In the genomic region with DNA sequence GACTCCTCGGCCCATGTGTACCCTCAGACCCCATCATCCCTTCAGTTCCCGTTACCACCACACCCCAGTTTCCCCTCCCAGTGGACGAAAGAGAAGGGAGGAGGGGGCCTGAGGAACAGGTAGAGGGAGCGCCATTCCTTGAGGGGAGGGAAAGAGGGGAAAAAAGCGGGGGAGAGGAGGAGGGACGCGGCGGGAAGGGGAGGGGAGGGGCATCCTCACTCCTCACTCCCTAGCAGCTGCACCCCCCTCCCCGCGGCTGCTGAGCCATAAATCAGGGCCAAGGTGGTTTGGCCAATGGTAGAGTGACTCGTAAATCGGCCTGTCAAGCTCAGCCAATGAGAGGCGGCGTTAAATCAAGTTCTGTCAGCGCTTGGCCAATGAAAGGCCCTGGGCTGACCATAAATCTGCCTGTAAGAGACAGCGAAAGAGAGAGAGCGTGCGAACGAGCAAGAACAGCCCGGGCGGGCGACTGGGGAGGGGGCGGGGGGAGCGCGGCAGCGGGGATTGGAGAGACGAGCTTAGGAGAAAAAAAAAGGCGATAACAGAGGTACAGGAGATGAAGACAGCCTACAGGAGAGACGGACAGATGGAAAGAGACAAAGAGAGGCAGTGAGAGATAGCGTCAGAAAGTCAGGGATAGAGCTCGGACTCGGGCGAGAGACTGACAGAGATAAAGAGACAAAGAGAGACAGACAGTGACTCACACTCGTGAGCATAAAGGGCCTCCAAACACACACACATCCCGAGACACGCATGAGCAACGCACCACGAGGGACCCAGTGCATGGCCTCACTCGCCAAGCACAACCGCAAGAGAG, we compare ENCODE assay signal across 8 cellular contexts. TPM values are rescaled to one million over a fixed set of nuclear protein-coding genes. Genes with fewer than 3 reads are reported as not detected.
DNase-seq lines count a peak whose midpoint lies in the region; ATAC-seq and TF ChIP-seq lines count a peak whose summit lies in the region.

No MANE protein-coding gene starts in this region.

- peak overlapping the region; percentile 88 to 92 (median 90) for H3K27ac ChIP-seq in esophagus muscularis mucosa (replicated peaks in 1 of 4)
- H3K27ac ChIP-seq in muscle layer of colon (ENCODE audit: low read depth, low read length) = peak overlapping the region; percentile 79

- no peak for TF ChIP-seq RAD21 in Ishikawa (IDR thresholded peaks at IDR 0.05; ENCODE audit: low read depth)

- peak overlapping the region; percentile 85 for H3K9ac ChIP-seq in muscle layer of colon (ENCODE audit: low read length)

- H3K27me3 ChIP-seq in esophagus muscularis mucosa (no peaks in the 10 kb centered on the region), muscle layer of colon (ENCODE audit: control insufficient read depth in 1 of 2, insufficient read depth in 2 of 2, low read length in 2 of 2) (no peaks in the 10 kb centered on the region)

- intact Hi-C loops in esophagus muscularis mucosa (cut with DNase I) = no loop called here

- H3K36me3 ChIP-seq in esophagus muscularis mucosa (no peaks in the 10 kb centered on the region), muscle layer of colon (ENCODE audit: insufficient read depth, low read length) (no peaks in the 10 kb centered on the region)

- no peaks in the 10 kb centered on the region for H3K9me3 ChIP-seq in esophagus muscularis mucosa
- H3K9me3 ChIP-seq in muscle layer of colon (ENCODE audit: low read length) = no peaks in the 10 kb centered on the region

- no peak for TF ChIP-seq POLR2A in esophagus muscularis mucosa (IDR thresholded peaks at IDR 0.05; ENCODE audit: low read depth)

- H3K4me1 ChIP-seq in esophagus muscularis mucosa (peaks cover 20 to 57% (median 49%) of the 10 kb centered on the region in 4 donors), muscle layer of colon (ENCODE audit: insufficient read depth, low read length) (peaks cover 51% of the 10 kb centered on the region)

- peak; percentile 76; the same call in 1 of the 2 replicates for TF ChIP-seq EP300 in Ishikawa (IDR thresholded peaks at IDR 0.05; ENCODE audit: borderline replicate concordance)
- TF ChIP-seq EP300 in esophagus muscularis mucosa (IDR thresholded peaks at IDR 0.05) = no peak

- under 1% methylated on average over 40 of the region's 40 CpGs for WGBS in esophagus muscularis mucosa

- DNase-seq in DMS153 (lab: John Stamatoyannopoulos, UW) (peak; percentile 99), OCI-M1 (lab: John Stamatoyannopoulos, UW) (peak; percentile 99), activated T-cell treated with anti-CD3 and anti-CD28 coated beads for 48 hours (ENCODE audit: low read depth) (peak; percentile 83), esophagus muscularis mucosa (ENCODE audit: extremely low spot score) (peak; percentile 100)
- peak; percentile 81 for DNase-seq in stimulated activated CD8-positive, alpha-beta memory T cell treated with anti-CD3 and anti-CD28 coated beads, Interleukin-7, amount 100 ng/mL, for 1 hour (ENCODE audit: low read depth in 2 of 2)

- TF ChIP-seq CTCF in esophagus muscularis mucosa (IDR thresholded peaks at IDR 0.05) = no peak

- H3K4me3 ChIP-seq in esophagus muscularis mucosa (peak overlapping the region; percentile 54 to 74 (median 70)), muscle layer of colon (ENCODE audit: low read depth in 1 of 2, low read length in 2 of 2) (peak overlapping the region; percentile 22 to 79)

- peak; percentile 97 for ATAC-seq in GM21619 (IDR thresholded peaks at IDR 0.05; ENCODE audit: unreplicated experiment)

TF ChIP-seq in Ishikawa, 13 proteins besides CTCF, POLR2A, EP300 and RAD21:
- TF ChIP-seq NFIC (IDR thresholded peaks at IDR 0.05) = peak; percentile 71
- peak; percentile 96 for TF ChIP-seq ZBTB7A (IDR thresholded peaks at IDR 0.05; ENCODE audit: low read depth)
- TF ChIP-seq CEBPB (IDR thresholded peaks at IDR 0.05) = no peak; the same call in 1 of the 2 replicates
- peak; percentile 66 for TF ChIP-seq TEAD4 (IDR thresholded peaks at IDR 0.05)
- TF ChIP-seq EGR1 (IDR thresholded peaks at IDR 0.05) = no peak; the same call in 1 of the 2 replicates
- TF ChIP-seq FOXM1 (IDR thresholded peaks at IDR 0.05; ENCODE audit: borderline replicate concordance, low read depth) = peak; percentile 79
- peak; percentile 82 for TF ChIP-seq CREB1 (IDR thresholded peaks at IDR 0.05; ENCODE audit: low read depth)
- peak; percentile 37; the same call in 1 of the 2 replicates for TF ChIP-seq YY1 (IDR thresholded peaks at IDR 0.05; ENCODE audit: low read depth)
- TF ChIP-seq, protein P1, sequence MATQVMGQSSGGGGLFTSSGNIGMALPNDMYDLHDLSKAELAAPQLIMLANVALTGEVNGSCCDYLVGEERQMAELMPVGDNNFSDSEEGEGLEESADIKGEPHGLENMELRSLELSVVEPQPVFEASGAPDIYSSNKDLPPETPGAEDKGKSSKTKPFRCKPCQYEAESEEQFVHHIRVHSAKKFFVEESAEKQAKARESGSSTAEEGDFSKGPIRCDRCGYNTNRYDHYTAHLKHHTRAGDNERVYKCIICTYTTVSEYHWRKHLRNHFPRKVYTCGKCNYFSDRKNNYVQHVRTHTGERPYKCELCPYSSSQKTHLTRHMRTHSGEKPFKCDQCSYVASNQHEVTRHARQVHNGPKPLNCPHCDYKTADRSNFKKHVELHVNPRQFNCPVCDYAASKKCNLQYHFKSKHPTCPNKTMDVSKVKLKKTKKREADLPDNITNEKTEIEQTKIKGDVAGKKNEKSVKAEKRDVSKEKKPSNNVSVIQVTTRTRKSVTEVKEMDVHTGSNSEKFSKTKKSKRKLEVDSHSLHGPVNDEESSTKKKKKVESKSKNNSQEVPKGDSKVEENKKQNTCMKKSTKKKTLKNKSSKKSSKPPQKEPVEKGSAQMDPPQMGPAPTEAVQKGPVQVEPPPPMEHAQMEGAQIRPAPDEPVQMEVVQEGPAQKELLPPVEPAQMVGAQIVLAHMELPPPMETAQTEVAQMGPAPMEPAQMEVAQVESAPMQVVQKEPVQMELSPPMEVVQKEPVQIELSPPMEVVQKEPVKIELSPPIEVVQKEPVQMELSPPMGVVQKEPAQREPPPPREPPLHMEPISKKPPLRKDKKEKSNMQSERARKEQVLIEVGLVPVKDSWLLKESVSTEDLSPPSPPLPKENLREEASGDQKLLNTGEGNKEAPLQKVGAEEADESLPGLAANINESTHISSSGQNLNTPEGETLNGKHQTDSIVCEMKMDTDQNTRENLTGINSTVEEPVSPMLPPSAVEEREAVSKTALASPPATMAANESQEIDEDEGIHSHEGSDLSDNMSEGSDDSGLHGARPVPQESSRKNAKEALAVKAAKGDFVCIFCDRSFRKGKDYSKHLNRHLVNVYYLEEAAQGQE (IDR thresholded peaks at IDR 0.05; ENCODE audit: low read depth) = no peak
- TF ChIP-seq, protein P2, sequence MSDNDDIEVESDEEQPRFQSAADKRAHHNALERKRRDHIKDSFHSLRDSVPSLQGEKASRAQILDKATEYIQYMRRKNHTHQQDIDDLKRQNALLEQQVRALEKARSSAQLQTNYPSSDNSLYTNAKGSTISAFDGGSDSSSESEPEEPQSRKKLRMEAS (IDR thresholded peaks at IDR 0.05) = peak; percentile 86
- TF ChIP-seq TAF1 (IDR thresholded peaks at IDR 0.05; ENCODE audit: low read depth) = peak; percentile 58
- TF ChIP-seq TCF12 (IDR thresholded peaks at IDR 0.05; ENCODE audit: low read depth) = peak; percentile 91
- TF ChIP-seq, protein P3, sequence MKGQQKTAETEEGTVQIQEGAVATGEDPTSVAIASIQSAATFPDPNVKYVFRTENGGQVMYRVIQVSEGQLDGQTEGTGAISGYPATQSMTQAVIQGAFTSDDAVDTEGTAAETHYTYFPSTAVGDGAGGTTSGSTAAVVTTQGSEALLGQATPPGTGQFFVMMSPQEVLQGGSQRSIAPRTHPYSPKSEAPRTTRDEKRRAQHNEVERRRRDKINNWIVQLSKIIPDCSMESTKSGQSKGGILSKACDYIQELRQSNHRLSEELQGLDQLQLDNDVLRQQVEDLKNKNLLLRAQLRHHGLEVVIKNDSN (IDR thresholded peaks at IDR 0.05) = peak; percentile 47; the same call in 1 of the 2 replicates

RNA-seq across cellular contexts. Expression of a gene that starts 5.1 kb away (rescaled TPM):
- under 1 TPM in 1 of 4 donors, not detected in 3; 0.66 TPM for total RNA-seq in esophagus muscularis mucosa

RNA-seq across cellular contexts. Expression of a gene that starts 25.4 kb away (rescaled TPM):
- 10 to 100 TPM; 15.7 to 32.6 (median 19.4) TPM for total RNA-seq in esophagus muscularis mucosa

RNA-seq across cellular contexts. Expression of a gene that starts 34.2 kb away (rescaled TPM):
- 10 to 100 TPM; 41.1 to 61.9 (median 48.5) TPM for total RNA-seq in esophagus muscularis mucosa

RNA-seq across cellular contexts. Expression of a gene that starts 58.3 kb away (rescaled TPM):
- total RNA-seq in esophagus muscularis mucosa = 1 to 10 TPM in 1 of 4 donors, under 1 TPM in 2, not detected in 1; 0.32 to 3.8 (median 0.42) TPM

RNA-seq across cellular contexts. Expression of a gene that starts 59.9 kb away (rescaled TPM):
- total RNA-seq in esophagus muscularis mucosa = 100 to 1,000 TPM; 264 to 785 (median 602) TPM

Comparison
In these comparisons a context has a peak if more than half of its experiments do, and no peak if none do; other contexts are left out.
1. Peak in every context shown above with its lines: DNase-seq, ATAC-seq, H3K4me3 ChIP-seq and H3K27ac ChIP-seq.